12 cellular contexts compared by ENCODE assay signal in genomic region chr10:71598673-71599072, GRCh38.
DNase-seq lines count a peak whose midpoint lies in the region; ATAC-seq and TF ChIP-seq lines count a peak whose summit lies in the region.
"Had no signal": no experiment of that assay in that cellular context is flagged by ENCODE, and none has a peak within 500 bp of the region (broad histone marks: within the 10 kb centered on the region; RNA-seq: fewer than 3 reads in every experiment).

No MANE protein-coding gene starts in this region.

- H3K4me1 ChIP-seq in heart right ventricle (peaks cover 0 to 41% (median 13%) of the 10 kb centered on the region in 9 donors), Karpas-422 (ENCODE audit: low read length) (peaks cover 7% of the 10 kb centered on the region)

- peak; percentile 72 to 84 (median 80) for ATAC-seq in heart right ventricle

- H3K36me3 ChIP-seq in heart right ventricle (no peaks in the 10 kb centered on the region), Karpas-422 (ENCODE audit: insufficient read depth, low read length) (no peaks in the 10 kb centered on the region)
- H3K36me3 ChIP-seq: cardiac muscle cell had no signal

- no peaks in the 10 kb centered on the region for H3K27me3 ChIP-seq in heart right ventricle
- no peaks in the 10 kb centered on the region for H3K27me3 ChIP-seq in Karpas-422 (ENCODE audit: low read length)
- H3K27me3 ChIP-seq: cardiac muscle cell had no signal

- intact Hi-C loops in heart right ventricle (cut with DNase I) = no loop called here

- H3K9me2 ChIP-seq in Karpas-422 (replicated peaks; ENCODE audit: insufficient read depth, low read length) = no peaks in the 10 kb centered on the region

- peak; percentile 93 for DNase-seq in Ammon's horn (ENCODE audit: low spot score)
- peak; percentile 67 to 78 for DNase-seq in heart right ventricle
- DNase-seq in pons (ENCODE audit: low spot score) = peak; percentile 93
- DNase-seq in NCI-H345 (lab: John Stamatoyannopoulos, UW) = no peak
- no peak for DNase-seq in stimulated activated CD4-positive, alpha-beta T cell treated with anti-CD3 and anti-CD28 coated beads, Interleukin-4, amount 100 ng/mL, for 1 hour
- no peak for DNase-seq in SHP77 (lab: John Stamatoyannopoulos, UW)
- no peak for DNase-seq in Karpas-422
- DNase-seq: activated CD4-positive, alpha-beta T cell treated with anti-CD3 and anti-CD28 coated beads for 1 hour; DND-41; NCI-H2227 treated with DMSO at 0.1 percent for 48 hours had no signal

- H3K9me3 ChIP-seq in heart right ventricle (no peaks in the 10 kb centered on the region), Karpas-422 (ENCODE audit: low read length) (no peaks in the 10 kb centered on the region)

- H3K4me3 ChIP-seq in heart right ventricle = no peak overlapping the region
- H3K4me3 ChIP-seq in Karpas-422 (ENCODE audit: low read length) = no peak overlapping the region
- H3K4me3 ChIP-seq: cardiac muscle cell had no signal

- H3K4me2 ChIP-seq in Karpas-422 (ENCODE audit: low read depth, low read length, poor library complexity, severe bottlenecking) = no peak overlapping the region

- no peak overlapping the region for H2AFZ ChIP-seq in Karpas-422 (ENCODE audit: low read length)

- 34 to 35% methylated on average over 8 of the region's 8 CpGs for whole genome bisulfite sequencing in heart right ventricle, 2 donors

- no peaks in the 10 kb centered on the region for H3K79me2 ChIP-seq in Karpas-422 (ENCODE audit: low read length)

- TF ChIP-seq CTCF in VCaP (conservative IDR thresholded peaks at IDR 0.05) (no peak), heart right ventricle (IDR thresholded peaks at IDR 0.05) (no peak)

- H3K27ac ChIP-seq in VCaP (peak overlapping the region; percentile 43), heart right ventricle (peak overlapping the region in 8 of 10 donors; percentile 40 to 92 (median 55)), Karpas-422 (ENCODE audit: low read length) (no peak overlapping the region)
- H3K27ac ChIP-seq: cardiac muscle cell had no signal

- no peak overlapping the region for H3K9ac ChIP-seq in Karpas-422 (ENCODE audit: low read length)

- no peaks in the 10 kb centered on the region for H4K20me1 ChIP-seq in Karpas-422 (ENCODE audit: insufficient read depth, low read depth, low read length)

Comparison
In these comparisons a context has a peak if more than half of its experiments do, and no peak if none do; other contexts are left out.
1. DNase-seq: peak in Ammon's horn (single experiment), heart right ventricle (2 of 2) and pons (single experiment); none in NCI-H345 (single experiment), stimulated activated CD4-positive, alpha-beta T cell treated with anti-CD3 and anti-CD28 coated beads, Interleukin-4, amount 100 ng/mL, for 1 hour (single experiment), SHP77 (0 of 2) and Karpas-422 (single experiment).